ENCODE assay signal across 8 cellular contexts in genomic region chr2:216666461-216667233, GRCh38. TPM values are rescaled to one million over a fixed set of nuclear protein-coding genes. Genes with fewer than 3 reads are reported as not detected.
A peak's percentile ranks its signal among the peaks of the same experiment; 100 is the strongest.
DNase-seq lines count a peak whose midpoint lies in the region; ATAC-seq and TF ChIP-seq lines count a peak whose summit lies in the region.

No MANE protein-coding gene starts in this region.

- TF ChIP-seq CTCF in adrenal gland (IDR thresholded peaks at IDR 0.05) (peak; percentile 96 to 98 (median 98)), heart right ventricle (IDR thresholded peaks at IDR 0.05) (peak; percentile 95 to 100 (median 98))

- H3K36me3 ChIP-seq in adrenal gland (replicated peaks in 1 of 2) (no peaks in the 10 kb centered on the region), heart right ventricle (peaks cover 0 to 22% (median 0%) of the 10 kb centered on the region in 9 donors)

- CTCF ChIA-PET in HEK293T (lab: Yijun Ruan, JAX), result interaction anchor here (0.5 to 1.6 kb wide), 9 partner anchors 69 to 1047 kb away, joined by 3 to 8 read pairs (median 3); no protein-coding TSS in a partner anchor

- DNase-seq in GDM1 (lab: John Stamatoyannopoulos, UW) (peak; percentile 40), HEK293T (ENCODE audit: extremely low spot score) (peak; percentile 77), NCI-H1105 (lab: John Stamatoyannopoulos, UW) (peak; percentile 51), SW 1271 (lab: John Stamatoyannopoulos, UW) (peak; percentile 36 to 49), adrenal gland (peak; percentile 44 to 90 (median 68)), heart right ventricle (peak; percentile 54 to 65), retina (peak; percentile 88)

- no peak for TF ChIP-seq POLR2A in adrenal gland (IDR thresholded peaks at IDR 0.05)

- 3 to 23% (median 14%) methylated on average over 4 to 9 of the region's 9 CpGs for WGBS in adrenal gland, 4 donors
- 14 to 15% methylated on average over 9 of the region's 9 CpGs for WGBS in heart right ventricle, 2 donors

- H3K9me3 ChIP-seq in adrenal gland (replicated peaks in 1 of 3), result no peaks in the 10 kb centered on the region
- H3K9me3 ChIP-seq in heart right ventricle, result no peaks in the 10 kb centered on the region

- H3K27me3 ChIP-seq in adrenal gland (no peaks in the 10 kb centered on the region), heart right ventricle (no peaks in the 10 kb centered on the region)

- POLR2A ChIA-PET in HEK293T (lab: Yijun Ruan, JAX), result no interaction called here

- H3K27ac ChIP-seq in adrenal gland (no peak overlapping the region), heart right ventricle (no peak overlapping the region)

- intact Hi-C loops in adrenal gland (cut with DNase I) (loop anchor here in 1 of 2 donors (2.0 kb wide), 1 partner anchor 150 kb away; no protein-coding TSS in a partner anchor), heart right ventricle (cut with DNase I) (loop anchor here in 7 of 10 donors (1.0 to 10.0 kb wide), 5 partner anchors 52 to 632 kb away; no protein-coding TSS in a partner anchor)

- peak; percentile 57 to 87 (median 68) for ATAC-seq in heart right ventricle
- no peak for ATAC-seq in HG03039 (IDR thresholded peaks at IDR 0.05; ENCODE audit: unreplicated experiment)

- H3K4me1 ChIP-seq in adrenal gland (replicated peaks in 1 of 2) (peaks cover 0 to 9% of the 10 kb centered on the region in 2 donors), heart right ventricle (peaks cover 0 to 22% (median 20%) of the 10 kb centered on the region in 9 donors)

- no peak overlapping the region for H3K4me3 ChIP-seq in adrenal gland
- no peak overlapping the region for H3K4me3 ChIP-seq in heart right ventricle

TF ChIP-seq in HEK293T, 16 proteins besides CTCF, POLR2A, EP300 and RAD21:
- TF ChIP-seq FOXA1 (IDR thresholded peaks at IDR 0.05) (no peak), FOXK2 (IDR thresholded peaks at IDR 0.05) (no peak), SP1 (IDR thresholded peaks at IDR 0.05) (no peak), TARDBP (IDR thresholded peaks at IDR 0.05) (no peak), SUZ12 (IDR thresholded peaks at IDR 0.05) (no peak)

RNA-seq across cellular contexts. Expression of gene IGFBP5, which starts 28.7 kb away (rescaled TPM):
- total RNA-seq in adrenal gland (1,000 to 10,000 TPM in 3 of 8 donors, 100 to 1,000 TPM in 5; 348 to 2,550 (median 761) TPM), heart right ventricle (100 to 1,000 TPM; 107 to 267 (median 162) TPM)
- polyA plus RNA-seq in adrenal gland (100 to 1,000 TPM in 2 of 3 donors, 10 to 100 TPM in 1; 92.5 to 204 (median 204) TPM), heart right ventricle (10 to 100 TPM; 67.1 to 70.6 TPM)

RNA-seq across cellular contexts. Expression of gene IGFBP2, which starts 33.4 kb away (rescaled TPM):
- total RNA-seq in adrenal gland (100 to 1,000 TPM in 3 of 8 donors, 10 to 100 TPM in 5; 35.6 to 253 (median 84.8) TPM), heart right ventricle (100 to 1,000 TPM in 6 of 10 donors, 10 to 100 TPM in 4; 26.0 to 361 (median 109) TPM)
- polyA plus RNA-seq in adrenal gland (10 to 100 TPM; 14.8 to 76.6 (median 62.7) TPM), heart right ventricle (100 to 1,000 TPM in 1 of 2 donors, 10 to 100 TPM in 1; 75.4 to 171 TPM)
